Comparison of ENCODE assay signal across 8 cellular contexts in genomic region chr20:31705598-31706597, GRCh38. TPM values are rescaled to one million over a fixed set of nuclear protein-coding genes. Genes with fewer than 3 reads are reported as not detected.
A peak's percentile ranks its signal among the peaks of the same experiment; 100 is the strongest.
DNase-seq lines count a peak whose midpoint lies in the region; ATAC-seq lines count a peak whose summit lies in the region.

No MANE protein-coding gene starts in this region.

- no peaks in the 10 kb centered on the region for H3K27me3 Mint-ChIP-seq in activated CD8-positive, alpha-beta T cell treated with anti-CD3 and anti-CD28 coated beads, Interleukin-2, amount 10 ng/mL, durations not matched to agents 7 days and 5 days (ENCODE audit: low read depth)
- H3K27me3 Mint-ChIP-seq in natural killer cell treated with Interleukin-12 subunit alpha and Interleukin-12 subunit beta and Interleukin-15 and Interleukin-18, amount 100 ng/mL, for 72 hours: no peaks in the 10 kb centered on the region

- POLR2A ChIA-PET in activated CD8-positive, alpha-beta T cell treated with anti-CD3 and anti-CD28 coated beads, Interleukin-2, amount 10 ng/mL, durations not matched to agents 7 days and 5 days (lab: Charles Lee): interaction anchor here (0.7 to 2.0 kb wide), 4 partner anchors 10 to 21 kb away, joined by 3 to 6 read pairs (median 4); no protein-coding TSS in a partner anchor

- no peaks in the 10 kb centered on the region for H3K9me3 Mint-ChIP-seq in activated CD8-positive, alpha-beta T cell treated with anti-CD3 and anti-CD28 coated beads, Interleukin-2, amount 10 ng/mL, durations not matched to agents 7 days and 5 days (ENCODE audit: insufficient read depth)
- no peaks in the 10 kb centered on the region for H3K9me3 Mint-ChIP-seq in natural killer cell treated with Interleukin-12 subunit alpha and Interleukin-12 subunit beta and Interleukin-15 and Interleukin-18, amount 100 ng/mL, for 72 hours

- peaks cover 58% of the 10 kb centered on the region for H3K4me1 Mint-ChIP-seq in activated CD8-positive, alpha-beta T cell treated with anti-CD3 and anti-CD28 coated beads, Interleukin-2, amount 10 ng/mL, durations not matched to agents 7 days and 5 days (ENCODE audit: low read depth)
- H3K4me1 Mint-ChIP-seq in natural killer cell treated with Interleukin-12 subunit alpha and Interleukin-12 subunit beta and Interleukin-15 and Interleukin-18, amount 100 ng/mL, for 72 hours (ENCODE audit: low read depth in 2 of 2): peaks cover 53 to 62% of the 10 kb centered on the region in 2 donors

- H3K27ac Mint-ChIP-seq in activated CD8-positive, alpha-beta T cell treated with anti-CD3 and anti-CD28 coated beads, Interleukin-2, amount 10 ng/mL, durations not matched to agents 7 days and 5 days: peak overlapping the region; percentile 12
- H3K27ac Mint-ChIP-seq in natural killer cell treated with Interleukin-12 subunit alpha and Interleukin-12 subunit beta and Interleukin-15 and Interleukin-18, amount 100 ng/mL, for 72 hours: peak overlapping the region; percentile 68 to 79

- CTCF ChIA-PET in activated CD8-positive, alpha-beta T cell treated with anti-CD3 and anti-CD28 coated beads, Interleukin-2, amount 10 ng/mL, durations not matched to agents 7 days and 5 days (lab: Charles Lee): interaction anchor here (0.9 to 3.7 kb wide), 9 partner anchors 9 to 93 kb away, joined by 3 to 27 read pairs (median 3); partner anchors contain the start of gene BCL2L1

- ATAC-seq in GM19035 (IDR thresholded peaks at IDR 0.05; ENCODE audit: unreplicated experiment) (peak; percentile 91), HG02884 (IDR thresholded peaks at IDR 0.05; ENCODE audit: unreplicated experiment) (peak; percentile 76)
- ATAC-seq in activated CD8-positive, alpha-beta T cell treated with anti-CD3 and anti-CD28 coated beads, Interleukin-2, amount 10 ng/mL, durations not matched to agents 7 days and 5 days: no peak
- no peak for ATAC-seq in natural killer cell treated with Interleukin-12 subunit alpha and Interleukin-12 subunit beta and Interleukin-15 and Interleukin-18, amount 100 ng/mL, for 72 hours

- no peak overlapping the region for H3K4me3 Mint-ChIP-seq in activated CD8-positive, alpha-beta T cell treated with anti-CD3 and anti-CD28 coated beads, Interleukin-2, amount 10 ng/mL, durations not matched to agents 7 days and 5 days
- H3K4me3 Mint-ChIP-seq in natural killer cell treated with Interleukin-12 subunit alpha and Interleukin-12 subunit beta and Interleukin-15 and Interleukin-18, amount 100 ng/mL, for 72 hours: peak overlapping the region; percentile 30

- peaks cover 64% of the 10 kb centered on the region for H3K36me3 Mint-ChIP-seq in activated CD8-positive, alpha-beta T cell treated with anti-CD3 and anti-CD28 coated beads, Interleukin-2, amount 10 ng/mL, durations not matched to agents 7 days and 5 days (ENCODE audit: low read depth)
- peaks cover 15% of the 10 kb centered on the region for H3K36me3 Mint-ChIP-seq in natural killer cell treated with Interleukin-12 subunit alpha and Interleukin-12 subunit beta and Interleukin-15 and Interleukin-18, amount 100 ng/mL, for 72 hours

- no peak for DNase-seq in activated CD8-positive, alpha-beta T cell treated with anti-CD3 and anti-CD28 coated beads, Interleukin-2, amount 10 ng/mL, durations not matched to agents 7 days and 5 days
- no peak for DNase-seq in natural killer cell treated with Interleukin-12 subunit alpha and Interleukin-12 subunit beta and Interleukin-15 and Interleukin-18, amount 100 ng/mL, for 72 hours (ENCODE audit: low spot score)
- DNase-seq in GF-D8 (lab: John Stamatoyannopoulos, UW): no peak
- DNase-seq in NCI-H2227 (lab: John Stamatoyannopoulos, UW; ENCODE audit: unreplicated experiment): no peak
- DNase-seq in NCI-H146 treated with DMSO at 0.1 percent for 48 hours (lab: John Stamatoyannopoulos, UW; ENCODE audit: unreplicated experiment): no peak
- no peak for DNase-seq in C1 segment of cervical spinal cord (lab: John Stamatoyannopoulos, UW)

RNA-seq across cellular contexts. Expression of gene BCL2L1, which starts 16.8 kb away (rescaled TPM):
- total RNA-seq in activated CD8-positive, alpha-beta T cell treated with anti-CD3 and anti-CD28 coated beads, Interleukin-2, amount 10 ng/mL, durations not matched to agents 7 days and 5 days: 10 to 100 TPM; 71.4 to 73.0 TPM
- 100 to 1,000 TPM; 140 to 325 TPM for total RNA-seq in natural killer cell treated with Interleukin-12 subunit alpha and Interleukin-12 subunit beta and Interleukin-15 and Interleukin-18, amount 100 ng/mL, for 72 hours

RNA-seq across cellular contexts. Expression of gene TPX2, which starts 33.2 kb away (rescaled TPM):
- 100 to 1,000 TPM; 172 to 174 TPM for total RNA-seq in activated CD8-positive, alpha-beta T cell treated with anti-CD3 and anti-CD28 coated beads, Interleukin-2, amount 10 ng/mL, durations not matched to agents 7 days and 5 days
- 100 to 1,000 TPM in 1 of 2 donors, 10 to 100 TPM in 1; 51.8 to 102 TPM for total RNA-seq in natural killer cell treated with Interleukin-12 subunit alpha and Interleukin-12 subunit beta and Interleukin-15 and Interleukin-18, amount 100 ng/mL, for 72 hours

Comparison
In these comparisons a context has a peak if more than half of its experiments do, and no peak if none do; other contexts are left out.
1. ATAC-seq: peak in GM19035 (single experiment) and HG02884 (single experiment); none in activated CD8-positive, alpha-beta T cell treated with anti-CD3 and anti-CD28 coated beads, Interleukin-2, amount 10 ng/mL, durations not matched to agents 7 days and 5 days (single experiment) and natural killer cell treated with Interleukin-12 subunit alpha and Interleukin-12 subunit beta and Interleukin-15 and Interleukin-18, amount 100 ng/mL, for 72 hours (0 of 2).